In the genomic region with DNA sequence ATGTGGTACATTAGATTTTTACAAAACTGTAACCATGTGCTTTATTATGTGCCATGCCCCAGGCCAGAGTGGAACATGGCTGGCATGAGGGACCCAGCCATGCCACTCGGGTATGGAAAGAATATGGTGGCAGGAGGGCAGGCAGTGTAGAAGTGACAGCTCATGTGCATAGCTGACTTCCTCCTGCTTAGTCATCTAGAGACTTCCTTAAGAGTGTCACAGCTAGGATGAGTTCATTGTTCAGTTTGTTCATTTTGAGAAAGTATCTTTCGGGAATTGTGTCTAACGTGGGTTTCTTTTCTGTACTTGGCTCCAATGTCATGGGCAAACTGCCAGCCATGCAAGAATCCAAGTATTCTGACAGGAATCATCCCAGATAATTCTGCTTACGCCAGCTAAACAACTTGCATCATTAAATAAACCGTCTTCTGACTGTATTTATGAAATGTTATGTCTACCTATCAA, we compare ENCODE assay signal across 8 cellular contexts.
DNase-seq lines count a peak whose midpoint lies in the region; ATAC-seq and TF ChIP-seq lines count a peak whose summit lies in the region.

No MANE protein-coding gene starts in this region.

- H3K27me3 ChIP-seq in esophagus muscularis mucosa (no peaks in the 10 kb centered on the region), SJCRH30 (no peaks in the 10 kb centered on the region)

- ATAC-seq in GM21529 (IDR thresholded peaks at IDR 0.05; ENCODE audit: unreplicated experiment): peak; percentile 80

- H3K4me1 ChIP-seq in esophagus muscularis mucosa (peaks cover 56 to 73% (median 65%) of the 10 kb centered on the region in 4 donors), SJCRH30 (peaks cover 25% of the 10 kb centered on the region)

- TF ChIP-seq EP300 in esophagus muscularis mucosa (IDR thresholded peaks at IDR 0.05): peak; percentile 45

- no peak for TF ChIP-seq POLR2A in esophagus muscularis mucosa (IDR thresholded peaks at IDR 0.05; ENCODE audit: low read depth)

- H3K36me3 ChIP-seq in esophagus muscularis mucosa (peaks cover 10 to 31% (median 27%) of the 10 kb centered on the region in 4 donors), SJCRH30 (peaks cover 19% of the 10 kb centered on the region)

- H3K4me3 ChIP-seq in esophagus muscularis mucosa: no peak overlapping the region
- H3K4me3 ChIP-seq in SJCRH30: no peak overlapping the region

- H3K27ac ChIP-seq in esophagus muscularis mucosa (replicated peaks in 1 of 4) (peak overlapping the region; percentile 69 to 81 (median 74)), SJCRH30 (no peak overlapping the region)

- WGBS in esophagus muscularis mucosa: 23% methylated on average over 5 of the region's 5 CpGs

- DNase-seq in A172 (ENCODE audit: low spot score): peak; percentile 73
- peak; percentile 94 for DNase-seq in RPMI7951 (ENCODE audit: low read depth)
- DNase-seq in esophagus muscularis mucosa (ENCODE audit: extremely low spot score): no peak
- DNase-seq in putamen (ENCODE audit: low spot score): peak; percentile 64
- no peak for DNase-seq in DMS 273 treated with DMSO at 0.1 percent for 48 hours (lab: John Stamatoyannopoulos, UW)
- no peak for DNase-seq in NCI-H2171 (lab: John Stamatoyannopoulos, UW)
- no peak for DNase-seq in SJCRH30

- no peak for TF ChIP-seq CTCF in esophagus muscularis mucosa (IDR thresholded peaks at IDR 0.05)

- intact Hi-C loops in esophagus muscularis mucosa (cut with DNase I): no loop called here

- no peaks in the 10 kb centered on the region for H3K9me3 ChIP-seq in esophagus muscularis mucosa
- no peaks in the 10 kb centered on the region for H3K9me3 ChIP-seq in SJCRH30 (replicated peaks)

Comparison
In these comparisons a context has a peak if more than half of its experiments do, and no peak if none do; other contexts are left out.
1. DNase-seq: peak in A172 (single experiment), RPMI7951 (single experiment) and putamen (single experiment); none in esophagus muscularis mucosa (single experiment), DMS 273 treated with DMSO at 0.1 percent for 48 hours (single experiment), NCI-H2171 (single experiment) and SJCRH30 (0 of 2).